14 cellular contexts compared by ENCODE assay signal in genomic region chrX:34521563-34521962, GRCh38.
A peak's percentile ranks its signal among the peaks of the same experiment; 100 is the strongest.
DNase-seq lines count a peak whose midpoint lies in the region; FAIRE-seq and TF ChIP-seq lines count a peak whose summit lies in the region.
"Had no signal": no experiment of that assay in that cellular context is flagged by ENCODE, and none has a peak within 500 bp of the region (broad histone marks: within the 10 kb centered on the region; RNA-seq: fewer than 3 reads in every experiment).

No MANE protein-coding gene starts in this region.

- H3K4me2 ChIP-seq in Karpas-422 (ENCODE audit: low read depth, low read length, poor library complexity, severe bottlenecking): no peak overlapping the region

- no peak overlapping the region for H3K9ac ChIP-seq in Karpas-422 (ENCODE audit: low read length)

- no peak for TF ChIP-seq EP300 in sigmoid colon (IDR thresholded peaks at IDR 0.05)

- H3K79me2 ChIP-seq in Karpas-422 (ENCODE audit: low read length): no peaks in the 10 kb centered on the region

- peak; percentile 0 for DNase-seq in DMS53 treated with DMSO at 0.1 percent for 48 hours (lab: John Stamatoyannopoulos, UW; ENCODE audit: unreplicated experiment)
- peak; percentile 12 for DNase-seq in LHCN-M2 (ENCODE audit: low read depth)
- peak; percentile 38 for DNase-seq in bronchial epithelial cell (ENCODE audit: low read depth)
- peak; percentile 46 to 48 for DNase-seq in lung microvascular endothelial cell (ENCODE audit: low read depth in 2 of 2)
- no peak for DNase-seq in Karpas-422
- no peak for DNase-seq in stimulated activated CD4-positive, alpha-beta T cell treated with anti-CD3 and anti-CD28 coated beads, Interleukin-12 subunit alpha, Interleukin-12 subunit beta, amount 100 ng/mL, for 4 hours
- no peak for DNase-seq in sigmoid colon
- no peak for DNase-seq in DMS 273 treated with DMSO at 0.1 percent for 48 hours (lab: John Stamatoyannopoulos, UW)
- DNase-seq: head of caudate nucleus, lower lobe of right lung, MM.1S, NCI-H2171 treated with DMSO at 0.1 percent for 48 hours, spleen had no signal

- H3K27me3 ChIP-seq in bronchial epithelial cell (ENCODE audit: control insufficient read depth, insufficient read depth, low read length) (no peaks in the 10 kb centered on the region), Karpas-422 (ENCODE audit: low read length) (no peaks in the 10 kb centered on the region), sigmoid colon (no peaks in the 10 kb centered on the region)

- H2AFZ ChIP-seq in Karpas-422 (ENCODE audit: low read length): no peak overlapping the region

- H3K9me3 ChIP-seq in Karpas-422 (ENCODE audit: low read length): peaks cover 6% of the 10 kb centered on the region
- no peaks in the 10 kb centered on the region for H3K9me3 ChIP-seq in sigmoid colon
- H3K9me3 ChIP-seq: lower lobe of right lung, spleen, thoracic aorta had no signal

- H4K20me1 ChIP-seq in Karpas-422 (ENCODE audit: insufficient read depth, low read depth, low read length): no peaks in the 10 kb centered on the region

- H3K36me3 ChIP-seq in bronchial epithelial cell (ENCODE audit: control insufficient read depth, insufficient read depth, low read length) (no peaks in the 10 kb centered on the region), Karpas-422 (ENCODE audit: insufficient read depth, low read length) (no peaks in the 10 kb centered on the region), sigmoid colon (no peaks in the 10 kb centered on the region)
- H3K36me3 ChIP-seq: lower lobe of right lung, spleen, thoracic aorta had no signal

- H3K27ac ChIP-seq in Karpas-422 (ENCODE audit: low read length) (no peak overlapping the region), sigmoid colon (no peak overlapping the region)
- H3K27ac ChIP-seq: lower lobe of right lung, spleen, thoracic aorta had no signal

- H3K4me3 ChIP-seq in bronchial epithelial cell (ENCODE audit: low read depth, low read length) (no peak overlapping the region), Karpas-422 (ENCODE audit: low read length) (no peak overlapping the region), sigmoid colon (no peak overlapping the region)
- H3K4me3 ChIP-seq: lower lobe of right lung, spleen, thoracic aorta had no signal

- TF ChIP-seq CTCF in bronchial epithelial cell (IDR thresholded peaks at IDR 0.05; ENCODE audit: insufficient read depth, low read length, severe bottlenecking) (peak; percentile 21), sigmoid colon (IDR thresholded peaks at IDR 0.05) (no peak)

- no peak for FAIRE-seq in bronchial epithelial cell (lab: Jason Lieb, UNC)

- no peaks in the 10 kb centered on the region for H3K9me2 ChIP-seq in Karpas-422 (replicated peaks; ENCODE audit: insufficient read depth, low read length)

- intact Hi-C loops in sigmoid colon (cut with DNase I): no loop called here

- no peak for TF ChIP-seq POLR2A in sigmoid colon (IDR thresholded peaks at IDR 0.05)

- WGBS in sigmoid colon, 2 donors: 36 to 51% methylated on average over 2 of the region's 2 CpGs

- peaks cover 5% of the 10 kb centered on the region for H3K4me1 ChIP-seq in Karpas-422 (ENCODE audit: low read length)
- no peaks in the 10 kb centered on the region for H3K4me1 ChIP-seq in sigmoid colon
- H3K4me1 ChIP-seq: lower lobe of right lung, spleen had no signal

Comparison
In these comparisons a context has a peak if more than half of its experiments do, and no peak if none do; other contexts are left out.
1. DNase-seq: peak in DMS53 treated with DMSO at 0.1 percent for 48 hours (single experiment), LHCN-M2 (single experiment), bronchial epithelial cell (single experiment) and lung microvascular endothelial cell (2 of 2); none in Karpas-422 (single experiment), stimulated activated CD4-positive, alpha-beta T cell treated with anti-CD3 and anti-CD28 coated beads, Interleukin-12 subunit alpha, Interleukin-12 subunit beta, amount 100 ng/mL, for 4 hours (single experiment), sigmoid colon (single experiment) and DMS 273 treated with DMSO at 0.1 percent for 48 hours (single experiment).